ENCODE assay signal across 8 cellular contexts in genomic region chr4:159455675-159456235, GRCh38.
DNase-seq lines count a peak whose midpoint lies in the region; ATAC-seq and TF ChIP-seq lines count a peak whose summit lies in the region.

No MANE protein-coding gene starts in this region.

- intact Hi-C loops in left cardiac atrium (cut with DNase I): no loop called here

- peak; percentile 53 to 74 for TF ChIP-seq CTCF in right atrium auricular region (IDR thresholded peaks at IDR 0.05)
- TF ChIP-seq CTCF in choroid plexus epithelial cell (conservative IDR thresholded peaks at IDR 0.05; ENCODE audit: low read depth, low read length): peak; percentile 86
- peak; percentile 70 for TF ChIP-seq CTCF in nephron progenitor cell (IDR thresholded peaks at IDR 0.05)

- DNase-seq in right atrium auricular region (ENCODE audit: low spot score): no peak
- no peak for DNase-seq in left cardiac atrium
- peak; percentile 69 for DNase-seq in NCI-H82 (lab: John Stamatoyannopoulos, UW)
- peak; percentile 69 for DNase-seq in choroid plexus epithelial cell (ENCODE audit: low read depth)
- peak; percentile 24 for DNase-seq in nephron progenitor cell
- no peak for DNase-seq in activated CD4-positive, CD25-positive, alpha-beta regulatory T cell treated with anti-CD3 and anti-CD28 coated beads, Interleukin-2, amount 50 U/mL, for 72 hours

- H3K27me3 ChIP-seq in right atrium auricular region: no peaks in the 10 kb centered on the region

- H3K4me1 ChIP-seq in right atrium auricular region: no peaks in the 10 kb centered on the region

- no peak overlapping the region for H3K4me3 Mint-ChIP-seq in nephron progenitor cell

- no peaks in the 10 kb centered on the region for H3K9me3 Mint-ChIP-seq in nephron progenitor cell

- H3K27ac ChIP-seq in right atrium auricular region: no peak overlapping the region

- H3K36me3 ChIP-seq in right atrium auricular region: no peaks in the 10 kb centered on the region

- no peaks in the 10 kb centered on the region for H3K36me3 Mint-ChIP-seq in nephron progenitor cell (ENCODE audit: low read depth)

- H3K27ac Mint-ChIP-seq in nephron progenitor cell: no peak overlapping the region

- peaks cover 4% of the 10 kb centered on the region for H3K4me1 Mint-ChIP-seq in nephron progenitor cell

- no peak for ATAC-seq in left cardiac atrium
- ATAC-seq in HG03039 (IDR thresholded peaks at IDR 0.05; ENCODE audit: unreplicated experiment): peak; percentile 57
- no peak for ATAC-seq in GM21423 (IDR thresholded peaks at IDR 0.05; ENCODE audit: unreplicated experiment)

- H3K4me3 ChIP-seq in right atrium auricular region (no peak overlapping the region), choroid plexus epithelial cell (ENCODE audit: low read depth, low read length) (peak overlapping the region; percentile 6)

- H3K9me3 ChIP-seq in right atrium auricular region: no peaks in the 10 kb centered on the region

- H3K27me3 Mint-ChIP-seq in nephron progenitor cell (ENCODE audit: low read depth, poor library complexity): no peaks in the 10 kb centered on the region

Comparison
In these comparisons a context has a peak if more than half of its experiments do, and no peak if none do; other contexts are left out.
1. DNase-seq: peak in NCI-H82 (single experiment), choroid plexus epithelial cell (single experiment) and nephron progenitor cell (single experiment); none in right atrium auricular region (single experiment), left cardiac atrium (single experiment) and activated CD4-positive, CD25-positive, alpha-beta regulatory T cell treated with anti-CD3 and anti-CD28 coated beads, Interleukin-2, amount 50 U/mL, for 72 hours (single experiment).
2. Peak in every context shown above with its lines, with median percentiles within 50 percentile points of each other: CTCF ChIP-seq.